Comparison of ENCODE assay signal across 28 cellular contexts in the genomic region with DNA sequence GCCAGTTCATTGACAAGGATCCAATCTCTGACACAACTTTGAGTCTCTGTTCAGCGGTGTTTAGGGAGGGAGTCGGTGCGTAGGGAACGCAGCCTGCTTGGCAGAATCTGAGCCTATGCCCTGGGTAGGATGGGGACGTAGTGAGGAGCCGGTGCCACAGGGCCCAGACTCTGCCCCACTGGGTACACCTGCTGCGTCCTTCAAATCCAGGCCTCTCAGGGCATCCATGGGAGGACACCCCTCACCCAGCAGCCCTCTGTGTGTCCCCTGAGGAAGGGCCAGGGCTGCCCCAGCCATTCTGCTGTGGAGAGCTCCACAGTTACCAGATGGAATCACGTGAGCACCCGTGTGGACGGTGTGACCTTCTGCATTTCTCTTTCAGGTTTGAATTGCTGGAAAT.
"Had no signal": no experiment of that assay in that cellular context is flagged by ENCODE, and none has a peak within 500 bp of the region (broad histone marks: within the 10 kb centered on the region; RNA-seq: fewer than 3 reads in every experiment).

No MANE protein-coding gene starts in this region.

- DNase-seq: heart right ventricle; islet precursor cell; left ventricle myocardium inferior; mesendoderm; naive B cell; natural killer cell; nephron progenitor cell; nucleus accumbens; retina; right cardiac atrium; stimulated activated CD4-positive, alpha-beta T cell treated with anti-CD3 and anti-CD28 coated beads, Interleukin-1b, Interleukin-23, amount 100 ng/mL, for 48 hours; stimulated activated CD4-positive, alpha-beta T cell treated with anti-CD3 and anti-CD28 coated beads, Interleukin-2, amount 100 ng/mL, for 48 hours; stimulated activated CD4-positive, alpha-beta T cell treated with anti-CD3 and anti-CD28 coated beads, Interleukin-4, amount 100 ng/mL, for 4 hours; stimulated activated CD8-positive, alpha-beta memory T cell treated with anti-CD3 and anti-CD28 coated beads, Interleukin-4, amount 100 ng/mL, for 48 hours; stimulated activated naive CD8-positive, alpha-beta T cell treated with anti-CD3 and anti-CD28 coated beads, Interleukin-15, Interleukin-2, amounts not matched to agents 100 U/mL and 50 U/mL, for 24 hours; stomach; thyroid gland; transverse colon; upper lobe of left lung had no signal

- H3K4me3 ChIP-seq: heart right ventricle, hepatocyte, left ventricle myocardium inferior, lung, prostate gland, smooth muscle cell, stomach, testis, thyroid gland, transverse colon, upper lobe of left lung, vagina had no signal

- H3K4me1 ChIP-seq: parathyroid adenoma, prostate gland, stomach, transverse colon, vagina had no signal

- H3K4me3 Mint-ChIP-seq: mesothelial cell of epicardium; natural killer cell; nephron progenitor cell; stimulated activated memory B cell treated with anti-CD40 and anti-IgM and Interleukin-4, amounts not matched to agents 10 μg/mL and 1 μg/mL and 100 μg/mL, for 72 hours had no signal

- H3K9me3 ChIP-seq: heart right ventricle, left ventricle myocardium inferior, prostate gland, stomach, testis, thyroid gland, transverse colon, upper lobe of left lung, vagina had no signal

- H3K4me1 Mint-ChIP-seq: mesothelial cell of epicardium; natural killer cell; stimulated activated memory B cell treated with anti-CD40 and anti-IgM and Interleukin-4, amounts not matched to agents 10 μg/mL and 1 μg/mL and 100 μg/mL, for 72 hours had no signal

- H3K27ac ChIP-seq: heart right ventricle, hepatocyte, left ventricle myocardium inferior, parathyroid adenoma, prostate gland, stomach, testis, thyroid gland, transverse colon, upper lobe of left lung, vagina had no signal

- H3K27ac Mint-ChIP-seq: mesothelial cell of epicardium; naive B cell; natural killer cell; nephron progenitor cell; stimulated activated memory B cell treated with anti-CD40 and anti-IgM and Interleukin-4, amounts not matched to agents 10 μg/mL and 1 μg/mL and 100 μg/mL, for 72 hours had no signal

- H3K9me3 Mint-ChIP-seq: mesothelial cell of epicardium; naive B cell; natural killer cell; nephron progenitor cell; stimulated activated memory B cell treated with anti-CD40 and anti-IgM and Interleukin-4, amounts not matched to agents 10 μg/mL and 1 μg/mL and 100 μg/mL, for 72 hours had no signal

- H3K79me2 ChIP-seq: hepatocyte, parathyroid adenoma had no signal

- H3K4me2 ChIP-seq: hepatocyte, smooth muscle cell had no signal

- H2AFZ ChIP-seq: hepatocyte, parathyroid adenoma had no signal

- H3K36me3 ChIP-seq: prostate gland had no signal

- H3K36me3 Mint-ChIP-seq: natural killer cell had no signal

- H3K27me3 ChIP-seq: heart right ventricle, hepatocyte, stomach, testis, thyroid gland, transverse colon, upper lobe of left lung, vagina had no signal

- H3K27me3 Mint-ChIP-seq: naive B cell; stimulated activated memory B cell treated with anti-CD40 and anti-IgM and Interleukin-4, amounts not matched to agents 10 μg/mL and 1 μg/mL and 100 μg/mL, for 72 hours had no signal

- H3K9ac ChIP-seq: parathyroid adenoma had no signal
